In genomic region chr9:127004946-127005769, GRCh38 we compare ENCODE assay signal across 8 cellular contexts.
A peak's percentile ranks its signal among the peaks of the same experiment; 100 is the strongest.
DNase-seq lines count a peak whose midpoint lies in the region; ATAC-seq and FAIRE-seq lines count a peak whose summit lies in the region.

No MANE protein-coding gene starts in this region.

- H3K9me3 ChIP-seq in CD8-positive, alpha-beta memory T cell (ENCODE audit: low read length), result no peaks in the 10 kb centered on the region

- CTCF ChIA-PET in CD8-positive, alpha-beta memory T cell (lab: Charles Lee), result interaction anchor here (0.9 kb wide), 1 partner anchor 84 kb away, joined by 4 read pairs; no protein-coding TSS in a partner anchor

- H3K4me3 Mint-ChIP-seq in CD8-positive, alpha-beta memory T cell, result peak overlapping the region in 5 of 7 donors; percentile 19 to 44 (median 36)
- no peak overlapping the region for H3K4me3 Mint-ChIP-seq in stimulated activated naive B cell treated with anti-CD40 and anti-IgM and Interleukin-4, amounts not matched to agents 10 μg/mL and 1 μg/mL and 100 μg/mL, for 72 hours

- no peak for FAIRE-seq in urothelium cell line (lab: Jason Lieb, UNC)

- peak overlapping the region; percentile 40 to 95 (median 91) for H3K27ac Mint-ChIP-seq in CD8-positive, alpha-beta memory T cell
- peak overlapping the region; percentile 73 for H3K27ac Mint-ChIP-seq in stimulated activated naive B cell treated with anti-CD40 and anti-IgM and Interleukin-4, amounts not matched to agents 10 μg/mL and 1 μg/mL and 100 μg/mL, for 72 hours

- peaks cover 16 to 25% (median 24%) of the 10 kb centered on the region in 3 donors for H3K4me1 Mint-ChIP-seq in CD8-positive, alpha-beta memory T cell
- peaks cover 19 to 21% of the 10 kb centered on the region in 2 donors for H3K4me1 Mint-ChIP-seq in stimulated activated naive B cell treated with anti-CD40 and anti-IgM and Interleukin-4, amounts not matched to agents 10 μg/mL and 1 μg/mL and 100 μg/mL, for 72 hours

- POLR2A ChIA-PET in CD8-positive, alpha-beta memory T cell (lab: Charles Lee), result interaction anchor here (0.9 to 1.4 kb wide), 2 partner anchors 19 to 446 kb away, joined by 4 to 10 read pairs; partner anchors contain the start of genes LRSAM1 and RPL12

- intact Hi-C loops in left ventricle myocardium superior (cut with micrococcal nuclease), result no loop called here

- peaks cover 0 to 1% (median 0%) of the 10 kb centered on the region in 3 donors for H3K36me3 Mint-ChIP-seq in CD8-positive, alpha-beta memory T cell
- peaks cover 0 to 3% of the 10 kb centered on the region in 2 donors for H3K36me3 Mint-ChIP-seq in stimulated activated naive B cell treated with anti-CD40 and anti-IgM and Interleukin-4, amounts not matched to agents 10 μg/mL and 1 μg/mL and 100 μg/mL, for 72 hours

- H3K36me3 ChIP-seq in CD8-positive, alpha-beta memory T cell (ENCODE audit: insufficient read depth, low read length), result no peaks in the 10 kb centered on the region

- no peak overlapping the region for H3K27ac ChIP-seq in CD8-positive, alpha-beta memory T cell (ENCODE audit: low read depth, low read length)

- peaks cover 22% of the 10 kb centered on the region for H3K4me1 ChIP-seq in CD8-positive, alpha-beta memory T cell (ENCODE audit: insufficient read depth, low read length)

- H3K4me3 ChIP-seq in CD8-positive, alpha-beta memory T cell (ENCODE audit: low read length), result no peak overlapping the region

- peak; percentile 32 to 84 (median 76) for DNase-seq in CD8-positive, alpha-beta memory T cell
- DNase-seq in HT1080 (ENCODE audit: low read depth) (peak; percentile 49), activated T-cell treated with anti-CD3 and anti-CD28 coated beads for 4 hours (peak; percentile 42), left ventricle myocardium superior (no peak), middle frontal gyrus (ENCODE audit: extremely low spot score, low spot score) (no peak), urothelium cell line (ENCODE audit: low spot score) (no peak)
- peak; percentile 46 for DNase-seq in stimulated activated naive B cell treated with anti-CD40 and anti-IgM and Interleukin-4, amounts not matched to agents 10 μg/mL and 1 μg/mL and 100 μg/mL, for 72 hours

- peaks cover 0 to 2% of the 10 kb centered on the region in 2 donors for H3K27me3 Mint-ChIP-seq in CD8-positive, alpha-beta memory T cell
- H3K27me3 Mint-ChIP-seq in stimulated activated naive B cell treated with anti-CD40 and anti-IgM and Interleukin-4, amounts not matched to agents 10 μg/mL and 1 μg/mL and 100 μg/mL, for 72 hours, result no peaks in the 10 kb centered on the region

- H3K9me3 Mint-ChIP-seq in CD8-positive, alpha-beta memory T cell, result no peaks in the 10 kb centered on the region
- H3K9me3 Mint-ChIP-seq in stimulated activated naive B cell treated with anti-CD40 and anti-IgM and Interleukin-4, amounts not matched to agents 10 μg/mL and 1 μg/mL and 100 μg/mL, for 72 hours, result peaks cover 0 to 2% of the 10 kb centered on the region in 2 donors

- ATAC-seq in GM21367 (IDR thresholded peaks at IDR 0.05; ENCODE audit: unreplicated experiment), result peak; percentile 85
- peak; percentile 60 for ATAC-seq in left ventricle myocardium superior
- peak; percentile 98 for ATAC-seq in stimulated activated naive B cell treated with anti-CD40 and anti-IgM and Interleukin-4, amounts not matched to agents 10 μg/mL and 1 μg/mL and 100 μg/mL, for 72 hours (replicated peaks)

- no peaks in the 10 kb centered on the region for H3K27me3 ChIP-seq in CD8-positive, alpha-beta memory T cell (ENCODE audit: insufficient read depth, low read length, poor library complexity, severe bottlenecking)

Comparison
In these comparisons a context has a peak if more than half of its experiments do, and no peak if none do; other contexts are left out.
1. DNase-seq: peak in CD8-positive, alpha-beta memory T cell (5 of 5), HT1080 (single experiment), activated T-cell treated with anti-CD3 and anti-CD28 coated beads for 4 hours (single experiment) and stimulated activated naive B cell treated with anti-CD40 and anti-IgM and Interleukin-4, amounts not matched to agents 10 μg/mL and 1 μg/mL and 100 μg/mL, for 72 hours (single experiment); none in left ventricle myocardium superior (single experiment), middle frontal gyrus (single experiment) and urothelium cell line (single experiment).
2. H3K4me3 Mint-ChIP-seq: peak in CD8-positive, alpha-beta memory T cell (5 of 7); none in stimulated activated naive B cell treated with anti-CD40 and anti-IgM and Interleukin-4, amounts not matched to agents 10 μg/mL and 1 μg/mL and 100 μg/mL, for 72 hours (0 of 2).
3. Peak in every context shown above with its lines, with median percentiles within 50 percentile points of each other: ATAC-seq.